Comparison of ENCODE assay signal across 8 cellular contexts in genomic region chr22:17980638-17981051, GRCh38. TPM values are rescaled to one million over a fixed set of nuclear protein-coding genes. Genes with fewer than 3 reads are reported as not detected.
DNase-seq lines count a peak whose midpoint lies in the region; ATAC-seq and TF ChIP-seq lines count a peak whose summit lies in the region.

No MANE protein-coding gene starts in this region.

- CTCF ChIA-PET in activated CD4-positive, alpha-beta T cell treated with anti-CD3 and anti-CD28 coated beads for 36 hours (lab: Charles Lee), result interaction anchor here (0.7 to 2.1 kb wide), 3 partner anchors 18 to 150 kb away, joined by 3 to 6 read pairs (median 3); no protein-coding TSS in a partner anchor

- peak overlapping the region; percentile 29 for H3K4me3 Mint-ChIP-seq in activated CD4-positive, alpha-beta T cell treated with anti-CD3 and anti-CD28 coated beads for 36 hours

- peaks cover 2% of the 10 kb centered on the region for H3K36me3 Mint-ChIP-seq in activated CD4-positive, alpha-beta T cell treated with anti-CD3 and anti-CD28 coated beads for 36 hours (ENCODE audit: low read depth)

- H3K27ac Mint-ChIP-seq in activated CD4-positive, alpha-beta T cell treated with anti-CD3 and anti-CD28 coated beads for 36 hours, result peak overlapping the region; percentile 37

- intact Hi-C loops in activated CD4-positive, alpha-beta T cell treated with anti-CD3 and anti-CD28 coated beads for 36 hours (cut with DNase I, micrococcal nuclease), result no loop called here
- intact Hi-C loops in sciatic nerve (cut with DNase I), result no loop called here

- POLR2A ChIA-PET in activated CD4-positive, alpha-beta T cell treated with anti-CD3 and anti-CD28 coated beads for 36 hours (lab: Charles Lee), result no interaction called here

- TF ChIP-seq CTCF in epithelial cell of esophagus (IDR thresholded peaks at IDR 0.05; ENCODE audit: insufficient read depth, low read depth, low read length, missing control alignments), result no peak

- H3K4me1 Mint-ChIP-seq in activated CD4-positive, alpha-beta T cell treated with anti-CD3 and anti-CD28 coated beads for 36 hours, result peaks cover 23% of the 10 kb centered on the region

- DNase-seq in Jurkat, Clone E6-1 (ENCODE audit: low read depth, low spot score), result peak; percentile 93
- peak; percentile 69 for DNase-seq in activated CD4-positive, alpha-beta T cell treated with anti-CD3 and anti-CD28 coated beads for 36 hours
- DNase-seq in epithelial cell of esophagus (ENCODE audit: low read depth) (peak; percentile 44), sciatic nerve (ENCODE audit: low spot score) (no peak), DMS53 (lab: John Stamatoyannopoulos, UW) (no peak), epidermal melanocyte (ENCODE audit: insufficient read length, low spot score) (no peak)

- H3K27me3 Mint-ChIP-seq in activated CD4-positive, alpha-beta T cell treated with anti-CD3 and anti-CD28 coated beads for 36 hours, result no peaks in the 10 kb centered on the region

- H3K4me3 ChIP-seq in Jurkat, Clone E6-1 (ENCODE audit: low read length), result peak overlapping the region; percentile 36
- H3K4me3 ChIP-seq in epithelial cell of esophagus (ENCODE audit: low read length), result no peak overlapping the region

- no peaks in the 10 kb centered on the region for H3K9me3 Mint-ChIP-seq in activated CD4-positive, alpha-beta T cell treated with anti-CD3 and anti-CD28 coated beads for 36 hours (ENCODE audit: low read depth)

- peak; percentile 94 for ATAC-seq in activated CD4-positive, alpha-beta T cell treated with anti-CD3 and anti-CD28 coated beads for 36 hours
- ATAC-seq in sciatic nerve, result peak; percentile 74
- ATAC-seq in HG03196 (IDR thresholded peaks at IDR 0.05; ENCODE audit: unreplicated experiment), result no peak
- no peak for ATAC-seq in GM19395 (IDR thresholded peaks at IDR 0.05; ENCODE audit: unreplicated experiment)

RNA-seq across cellular contexts. Expression of gene MICAL3, which starts 43.7 kb away (rescaled TPM):
- 18.3 TPM for polyA plus RNA-seq in Jurkat, Clone E6-1 (2012; ENCODE audit: insufficient read depth, insufficient read length)
- total RNA-seq in activated CD4-positive, alpha-beta T cell treated with anti-CD3 and anti-CD28 coated beads for 36 hours, result 10 to 100 TPM; 21.9 to 22.5 TPM
- 131 TPM for total RNA-seq in sciatic nerve

Comparison
In these comparisons a context has a peak if more than half of its experiments do, and no peak if none do; other contexts are left out.
1. DNase-seq: peak in Jurkat, Clone E6-1 (single experiment), activated CD4-positive, alpha-beta T cell treated with anti-CD3 and anti-CD28 coated beads for 36 hours (single experiment) and epithelial cell of esophagus (single experiment); none in sciatic nerve (single experiment), DMS53 (single experiment) and epidermal melanocyte (single experiment).
2. ATAC-seq: peak in activated CD4-positive, alpha-beta T cell treated with anti-CD3 and anti-CD28 coated beads for 36 hours (single experiment) and sciatic nerve (single experiment); none in HG03196 (single experiment) and GM19395 (single experiment).